Comparison of ENCODE assay signal across 26 cellular contexts in genomic region chr13:79725841-79726240, GRCh38.
"Had no signal": no experiment of that assay in that cellular context is flagged by ENCODE, and none has a peak within 500 bp of the region (broad histone marks: within the 10 kb centered on the region; RNA-seq: fewer than 3 reads in every experiment).

No MANE protein-coding gene starts in this region.

- H3K9me3 Mint-ChIP-seq: natural killer cell; stimulated activated effector memory CD8-positive, alpha-beta T cell treated with anti-CD3 and anti-CD28 coated beads, Interleukin-12 subunit alpha, Interleukin-12 subunit beta, amount 100 ng/mL, for 72 hours; stimulated activated naive CD8-positive, alpha-beta T cell treated with anti-CD3 and anti-CD28 coated beads, Interleukin-15, Interleukin-2, amounts not matched to agents 100 ng/mL and 50 ng/mL, for 24 hours; T-helper 1 cell treated with Interleukin-12 subunit alpha and Interleukin-12 subunit beta and Interleukin-4 antibody, amounts not matched to agents 30 μg/mL and 1 μg/mL, for 36 hours had no signal

- H3K27me3 ChIP-seq: ascending aorta, cardiac muscle cell, colonic mucosa, uterus had no signal

- DNase-seq: activated CD4-positive, alpha-beta T cell treated with anti-CD3 and anti-CD28 coated beads for 4 hours; activated CD4-positive, alpha-beta T cell treated with anti-CD3 and anti-CD28 coated beads, Interleukin-2, amount 50 U/mL, for 4 hours; activated CD8-positive, alpha-beta memory T cell treated with anti-CD3 and anti-CD28 coated beads for 24 hours; activated effector memory CD4-positive, alpha-beta T cell treated with Interleukin-2 at 50 U/mL for 16 hours; activated naive CD4-positive, alpha-beta T cell treated with anti-CD3 and anti-CD28 coated beads for 36 hours; activated naive CD8-positive, alpha-beta T cell treated with anti-CD3 and anti-CD28 coated beads for 36 hours; cerebellar nuclear complex; colonic mucosa; effector memory CD8-positive, alpha-beta T cell; islet precursor cell; left ventricle myocardium superior; midbrain; natural killer cell; posterior cingulate gyrus; right cardiac atrium; T-helper 9 cell; uterus had no signal

- H3K4me3 ChIP-seq: ascending aorta, cardiac muscle cell, colonic mucosa, uterus had no signal

- H3K9me3 ChIP-seq: ascending aorta, colonic mucosa, uterus had no signal

- H3K27ac ChIP-seq: ascending aorta, cardiac muscle cell, uterus had no signal

- H3K4me3 Mint-ChIP-seq: activated naive CD4-positive, alpha-beta T cell treated with anti-CD3 and anti-CD28 coated beads for 36 hours; activated naive CD8-positive, alpha-beta T cell treated with anti-CD3 and anti-CD28 coated beads for 36 hours; effector memory CD8-positive, alpha-beta T cell; natural killer cell; stimulated activated effector memory CD8-positive, alpha-beta T cell treated with anti-CD3 and anti-CD28 coated beads, Interleukin-12 subunit alpha, Interleukin-12 subunit beta, amount 100 ng/mL, for 72 hours; stimulated activated naive CD8-positive, alpha-beta T cell treated with anti-CD3 and anti-CD28 coated beads, Interleukin-15, Interleukin-2, amounts not matched to agents 100 ng/mL and 50 ng/mL, for 24 hours; T-helper 1 cell treated with Interleukin-12 subunit alpha and Interleukin-12 subunit beta and Interleukin-4 antibody, amounts not matched to agents 30 μg/mL and 1 μg/mL, for 36 hours; type B pancreatic cell had no signal

- H3K27me3 Mint-ChIP-seq: activated naive CD8-positive, alpha-beta T cell treated with anti-CD3 and anti-CD28 coated beads for 36 hours; brain; effector memory CD8-positive, alpha-beta T cell; type B pancreatic cell had no signal

- FAIRE-seq: endothelial cell of umbilical vein, TTC549 had no signal

- H3K4me1 Mint-ChIP-seq: activated naive CD8-positive, alpha-beta T cell treated with anti-CD3 and anti-CD28 coated beads for 36 hours; natural killer cell; stimulated activated effector memory CD8-positive, alpha-beta T cell treated with anti-CD3 and anti-CD28 coated beads, Interleukin-12 subunit alpha, Interleukin-12 subunit beta, amount 100 ng/mL, for 72 hours had no signal

- H3K36me3 ChIP-seq: ascending aorta, cardiac muscle cell, colonic mucosa, uterus had no signal

- H3K27ac Mint-ChIP-seq: activated naive CD4-positive, alpha-beta T cell treated with anti-CD3 and anti-CD28 coated beads for 36 hours; activated naive CD8-positive, alpha-beta T cell treated with anti-CD3 and anti-CD28 coated beads for 36 hours; effector memory CD8-positive, alpha-beta T cell; natural killer cell; stimulated activated effector memory CD8-positive, alpha-beta T cell treated with anti-CD3 and anti-CD28 coated beads, Interleukin-12 subunit alpha, Interleukin-12 subunit beta, amount 100 ng/mL, for 72 hours; stimulated activated naive CD8-positive, alpha-beta T cell treated with anti-CD3 and anti-CD28 coated beads, Interleukin-15, Interleukin-2, amounts not matched to agents 100 ng/mL and 50 ng/mL, for 24 hours; T-helper 1 cell treated with Interleukin-12 subunit alpha and Interleukin-12 subunit beta and Interleukin-4 antibody, amounts not matched to agents 30 μg/mL and 1 μg/mL, for 36 hours; type B pancreatic cell had no signal

- H3K4me1 ChIP-seq: ascending aorta, colonic mucosa, uterus had no signal

- ATAC-seq: effector memory CD8-positive, alpha-beta T cell; left ventricle myocardium superior; natural killer cell; right cardiac atrium; stimulated activated effector memory CD8-positive, alpha-beta T cell treated with anti-CD3 and anti-CD28 coated beads, Interleukin-12 subunit alpha, Interleukin-12 subunit beta, amount 100 ng/mL, for 72 hours had no signal

- H3K36me3 Mint-ChIP-seq: activated naive CD8-positive, alpha-beta T cell treated with anti-CD3 and anti-CD28 coated beads for 36 hours; brain; natural killer cell; stimulated activated effector memory CD8-positive, alpha-beta T cell treated with anti-CD3 and anti-CD28 coated beads, Interleukin-12 subunit alpha, Interleukin-12 subunit beta, amount 100 ng/mL, for 72 hours had no signal
